Comparison of ENCODE assay signal across 31 cellular contexts in genomic region chr6:111445786-111446395, GRCh38. TPM values are rescaled to one million over a fixed set of nuclear protein-coding genes. Genes with fewer than 3 reads are reported as not detected.
DNase-seq lines count a peak whose midpoint lies in the region; ATAC-seq, FAIRE-seq and TF ChIP-seq lines count a peak whose summit lies in the region.
"Had no signal": no experiment of that assay in that cellular context is flagged by ENCODE, and none has a peak within 500 bp of the region (broad histone marks: within the 10 kb centered on the region; RNA-seq: fewer than 3 reads in every experiment).

No MANE protein-coding gene starts in this region.

- dilution Hi-C loops in IMR-90 (cut with HindIII; ENCODE audit: low sequenced_read_pairs, unreplicated experiment): no loop called here

- H3K27me3 ChIP-seq in IMR-90 (ENCODE audit: control insufficient read depth, insufficient read depth, low read length) (no peaks in the 10 kb centered on the region), K562 (ENCODE audit: control insufficient read depth in 2 of 2, insufficient read depth in 2 of 2, low read length in 2 of 2) (no peaks in the 10 kb centered on the region)
- H3K27me3 ChIP-seq: BE2C, uterus had no signal

- no peak for TF ChIP-seq RAD21 in A549 (conservative IDR thresholded peaks at IDR 0.05 in 1 of 2, IDR thresholded peaks at IDR 0.05 in 1 of 2)
- no peak for TF ChIP-seq RAD21 in IMR-90 (IDR thresholded peaks at IDR 0.05; ENCODE audit: low read length)
- TF ChIP-seq RAD21 in K562 (CRISPR knock-in tag; conservative IDR thresholded peaks at IDR 0.05 in 1 of 2, IDR thresholded peaks at IDR 0.05 in 1 of 2): no peak

- peaks cover 47% of the 10 kb centered on the region for H4K20me1 ChIP-seq in IMR-90 (ENCODE audit: insufficient read depth, low read length)
- H4K20me1 ChIP-seq in K562 (replicated peaks; ENCODE audit: control insufficient read depth, insufficient read depth, low read length): no peaks in the 10 kb centered on the region

- H3K4me1 ChIP-seq in A549: no peaks in the 10 kb centered on the region
- H3K4me1 ChIP-seq in IMR-90 (ENCODE audit: control insufficient read depth, insufficient read depth, low read length): peaks cover 2% of the 10 kb centered on the region; the same call in 1 of the 2 replicates
- no peaks in the 10 kb centered on the region for H3K4me1 ChIP-seq in K562 (replicated peaks in 1 of 2; ENCODE audit: control insufficient read depth in 2 of 2, insufficient read depth in 2 of 2, low read length in 2 of 2)
- H3K4me1 ChIP-seq: BE2C had no signal

- no peak overlapping the region for H2AK9ac ChIP-seq in IMR-90 (replicated peaks; ENCODE audit: low read depth, low read length, poor library complexity)

- TF ChIP-seq CTCF in A549 (IDR thresholded peaks at IDR 0.05) (no peak), IMR-90 (conservative IDR thresholded peaks at IDR 0.05; ENCODE audit: low read depth, low read length) (no peak), K562 (IDR thresholded peaks at IDR 0.05 in 2 of 3, conservative IDR thresholded peaks at IDR 0.05 in 1 of 3; ENCODE audit: insufficient read depth in 2 of 3, low read depth in 1 of 3, low read length in 3 of 3) (no peak)

- no peak overlapping the region for H2BK5ac ChIP-seq in IMR-90 (ENCODE audit: low read depth, low read length, poor library complexity, severe bottlenecking)

- no peak overlapping the region for H2AK5ac ChIP-seq in IMR-90 (ENCODE audit: low read depth, low read length)

- H4K5ac ChIP-seq in IMR-90 (ENCODE audit: low read depth, low read length): no peak overlapping the region

- DNase-seq in A549 (ENCODE audit: low read depth in 1 of 2, low spot score in 1 of 2) (no peak), IMR-90 (no peak), K562 (ENCODE audit: extremely low read depth in 1 of 4, low spot score in 3 of 4) (no peak), lung microvascular endothelial cell (ENCODE audit: low read depth in 2 of 2) (peak; percentile 42 to 48), mesenteric fat pad (ENCODE audit: low spot score) (no peak), iPS-NIHi11 (ENCODE audit: low spot score) (no peak), NOMO-1 treated with DMSO at 0.1 percent for 48 hours (lab: John Stamatoyannopoulos, UW; ENCODE audit: unreplicated experiment) (no peak)
- no peak for DNase-seq in activated CD8-positive, alpha-beta memory T cell treated with anti-CD3 and anti-CD28 coated beads, Interleukin-2, amount 50 U/mL, for 48 hours
- DNase-seq: ACHN; activated CD4-positive, alpha-beta T cell treated with anti-CD3 and anti-CD28 coated beads, Interleukin-2, amount 10 ng/mL, durations not matched to agents 24 days and 14 days; activated gamma-delta T cell treated with Interleukin-2 at 50 U/mL for 16 hours; activated naive CD8-positive, alpha-beta T cell treated with anti-CD3 and anti-CD28 coated beads, Interleukin-2, amount 50 U/mL, for 24 hours; activated T-cell treated with anti-CD3 and anti-CD28 coated beads, Interleukin-2, amount 50 U/mL, for 4 hours; BE2C; effector CD4-positive, alpha-beta T cell; H7; head of caudate nucleus; NCI-H1436; NCI-H2107; NCI-H446; NCI-H774; OCI-M1; psoas muscle; stimulated activated CD4-positive, alpha-beta T cell treated with anti-CD3 and anti-CD28 coated beads, Interleukin-15, amount 100 ng/mL, for 24 hours; stimulated activated naive CD8-positive, alpha-beta T cell treated with anti-CD3 and anti-CD28 coated beads, Interleukin-15, Interleukin-2, amounts not matched to agents 100 U/mL and 50 U/mL, for 24 hours; T-helper 9 cell; uterus; WERI-Rb-1 had no signal

- H3K14ac ChIP-seq in IMR-90 (replicated peaks; ENCODE audit: low read depth, low read length): peak overlapping the region; percentile 78

- BruUV-seq in IMR-90 (replicated peaks; lab: Mats Ljungman, UMichigan) (no TSS peak), K562 (replicated peaks; lab: Mats Ljungman, UMichigan) (no TSS peak)

- H3K4me2 ChIP-seq in A549 (no peak overlapping the region), IMR-90 (ENCODE audit: low read depth, low read length) (peak overlapping the region; percentile 16; the same call in 1 of the 2 replicates), K562 (ENCODE audit: insufficient read depth, low read length) (no peak overlapping the region)

- H2AFZ ChIP-seq in IMR-90 (replicated peaks; ENCODE audit: low read length, poor library complexity) (no peak overlapping the region), K562 (ENCODE audit: low read depth, low read length) (no peak overlapping the region)

- H3K9me1 ChIP-seq in IMR-90 (ENCODE audit: insufficient read depth, low read length) (peaks cover 3% of the 10 kb centered on the region; the same call in 1 of the 2 replicates), K562 (ENCODE audit: control insufficient read depth, insufficient read depth, low read length) (no peaks in the 10 kb centered on the region)

- peaks cover 38% of the 10 kb centered on the region for H3K79me2 ChIP-seq in K562 (ENCODE audit: control insufficient read depth, insufficient read depth, low read length)

- H2BK20ac ChIP-seq in IMR-90 (ENCODE audit: low read depth, low read length): no peak overlapping the region

- peak overlapping the region in 1 of 2 experiments; percentile 56; a peak in 1 of 4 replicates for H4K8ac ChIP-seq in IMR-90 (ENCODE audit: low read depth in 2 of 2, low read length in 2 of 2)

- peaks cover 26 to 70% of the 10 kb centered on the region in 2 experiments for H3K79me1 ChIP-seq in IMR-90 (ENCODE audit: low read depth in 1 of 2, low read length in 2 of 2)

- H3K9me3 ChIP-seq in A549 (no peaks in the 10 kb centered on the region), IMR-90 (ENCODE audit: control insufficient read depth, insufficient read depth, low read length) (no peaks in the 10 kb centered on the region), K562 (replicated peaks; ENCODE audit: control insufficient read depth, insufficient read depth, low read depth, low read length) (no peaks in the 10 kb centered on the region)
- H3K9me3 ChIP-seq: BE2C, psoas muscle, thoracic aorta, uterus had no signal

- H3K4me3 ChIP-seq in A549 (no peak overlapping the region), IMR-90 (ENCODE audit: insufficient read depth, low read depth, low read length) (no peak overlapping the region), K562 (no peak overlapping the region)
- H3K4me3 ChIP-seq: lung, psoas muscle, thoracic aorta, uterus had no signal

- TF ChIP-seq POLR2A in A549 (IDR thresholded peaks at IDR 0.05; ENCODE audit: low read length) (no peak), IMR-90 (IDR thresholded peaks at IDR 0.05; ENCODE audit: low read depth, low read length) (no peak), K562 (conservative IDR thresholded peaks at IDR 0.05) (no peak)

- peak overlapping the region; percentile 94; the same call in 1 of the 2 replicates for H3K23ac ChIP-seq in IMR-90 (ENCODE audit: low read depth, low read length)

- in situ Hi-C loops in IMR-90 (cut with MboI; ENCODE audit: low sequenced_read_pairs): no loop called here
- in situ Hi-C loops in K562 (cut with MboI): no loop called here

- H3K4ac ChIP-seq in IMR-90 (ENCODE audit: low read depth, low read length): no peak overlapping the region

- FAIRE-seq in A549 (lab: Jason Lieb, UNC): no peak
- no peak for FAIRE-seq in K562 (lab: Jason Lieb, UNC)

- POLR2A ChIA-PET in A549 (lab: Yijun Ruan, JAX) (no interaction called here), IMR-90 (lab: Charles Lee; ENCODE audit: unreplicated experiment) (no interaction called here), K562 (lab: Yijun Ruan, JAX) (no interaction called here)

- ATAC-seq in A549 (no peak), IMR-90 (ENCODE audit: low read depth) (no peak), K562 (no peak)
- ATAC-seq: activated naive CD8-positive, alpha-beta T cell treated with anti-CD3 and anti-CD28 coated beads, Interleukin-2, amount 50 U/mL, for 24 hours; activated T-cell treated with anti-CD3 and anti-CD28 coated beads, Interleukin-2, amount 50 U/mL, for 4 hours; psoas muscle; Right ventricle myocardium inferior; stimulated activated naive CD8-positive, alpha-beta T cell treated with anti-CD3 and anti-CD28 coated beads, Interleukin-15, Interleukin-2, amounts not matched to agents 100 U/mL and 50 U/mL, for 24 hours had no signal

- CTCF ChIA-PET in A549 (lab: Yijun Ruan, JAX): interaction anchor here (1.4 kb wide), 1 partner anchor 22 kb away, joined by 3 read pairs; no protein-coding TSS in a partner anchor
- CTCF ChIA-PET in IMR-90 (lab: Yijun Ruan, JAX): no interaction called here
- CTCF ChIA-PET in K562 (lab: Yijun Ruan, JAX; ENCODE audit: low intra/inter-chr PET ratio): no interaction called here

- H2BK15ac ChIP-seq in IMR-90 (ENCODE audit: low read depth, low read length): no peak overlapping the region

- H3K36me3 ChIP-seq in IMR-90 (ENCODE audit: control insufficient read depth, insufficient read depth, low read length): peaks cover 6% of the 10 kb centered on the region
- no peaks in the 10 kb centered on the region for H3K36me3 ChIP-seq in K562 (ENCODE audit: control insufficient read depth, insufficient read depth, low read length)
- H3K36me3 ChIP-seq: BE2C, thoracic aorta, uterus, WERI-Rb-1 had no signal

- H2BK120ac ChIP-seq in IMR-90 (ENCODE audit: low read depth, low read length): no peak overlapping the region

- H3K27ac ChIP-seq in A549 (no peak overlapping the region), IMR-90 (ENCODE audit: insufficient read depth, low read length) (no peak overlapping the region), K562 (ENCODE audit: extremely low read depth, low read depth, low read length) (no peak overlapping the region)
- H3K27ac ChIP-seq: psoas muscle, thoracic aorta, uterus, WERI-Rb-1 had no signal

- H3K18ac ChIP-seq in IMR-90 (ENCODE audit: low read depth, low read length): no peak overlapping the region

- TF ChIP-seq EP300 in A549 (IDR thresholded peaks at IDR 0.05): no peak
- TF ChIP-seq EP300 in K562 (IDR thresholded peaks at IDR 0.05; ENCODE audit: low read length): no peak

- intact Hi-C loops in IMR-90 (cut with micrococcal nuclease) (no loop called here), K562 (cut with micrococcal nuclease) (no loop called here)

- no peak overlapping the region for H4K91ac ChIP-seq in IMR-90 (ENCODE audit: insufficient read depth, low read depth, low read length)

- no peak overlapping the region for H3K9ac ChIP-seq in IMR-90 (ENCODE audit: low read depth, low read length)
- H3K9ac ChIP-seq in K562 (ENCODE audit: insufficient read depth in 1 of 2, low read depth in 2 of 2, low read length in 2 of 2): no peak overlapping the region

- no peak overlapping the region for H3K56ac ChIP-seq in IMR-90 (ENCODE audit: extremely low read depth, insufficient read depth, low read length)

RNA-seq across cellular contexts. Expression of gene REV3L, which starts 37.1 kb away (rescaled TPM):
- 10.8 and 12.4 TPM in 2 replicates for polyA plus RNA-seq in A549 (2011; rRNA removed)
- polyA plus RNA-seq in A549 (2012; cell fraction: cytosol; rRNA removed): 2.2 and 2.7 TPM in 2 replicates
- 2.2 and 4.2 TPM in 2 replicates for polyA plus RNA-seq in A549 (2012; cell fraction: nucleus; rRNA removed)
- 4.1 to 4.7 TPM (median 4.5 TPM) in 3 replicates for polyA plus RNA-seq in A549 (2017; fragmentation: RNase III; extraction: RNeasy Plus Mini Kit Qiagen cat#74134 plus additional on column Dnase treatment)
- polyA minus RNA-seq in A549 (2011; rRNA and poly(A)+ RNA removed): 10.0 and 10.7 TPM in 2 replicates
- 15.4 and 24.4 TPM in 2 replicates for total RNA-seq in IMR-90 (2012; rRNA removed)
- 6.0 and 7.4 TPM in 2 replicates for polyA plus RNA-seq in IMR-90 (2012; rRNA removed)
- polyA plus RNA-seq in IMR-90 (2012; cell fraction: cytosol; rRNA removed): 1.4 and 3.2 TPM in 2 replicates
- polyA plus RNA-seq in IMR-90 (2012; cell fraction: nucleus; rRNA removed; ENCODE audit: low replicate concordance): 2.2 and 19.3 TPM in 2 replicates
- total RNA-seq in K562 (2011; cell fraction: chromatin; rRNA removed; ENCODE audit: low replicate concordance): 20.0 and 85.9 TPM in 2 replicates
- 9.3 and 16.7 TPM in 2 replicates for total RNA-seq in K562 (2011; cell fraction: nucleolus; rRNA removed)
- 25.5 and 35.3 TPM in 2 replicates for total RNA-seq in K562 (2011; cell fraction: nucleoplasm; rRNA removed)
- total RNA-seq in K562 (2014; rRNA removed): 13.0 and 14.4 TPM in 2 replicates
- 22.1 and 23.5 TPM in 2 replicates for total RNA-seq in K562 (2014; rRNA removed; fragmentation: Illumina TruSeq; extraction: Trizol)
- 22.5 and 24.4 TPM in 2 replicates for total RNA-seq in K562 (2015; rRNA removed; fragmentation: Illumina TruSeq; extraction: Trizol)
- 12.1 and 16.6 TPM in 2 replicates for total RNA-seq in K562 (2021)
- polyA plus RNA-seq in K562 (2011; rRNA removed): 11.7 and 16.7 TPM in 2 replicates
- polyA plus RNA-seq in K562 (2011; cell fraction: cytosol; rRNA removed): 3.3 and 6.2 TPM in 2 replicates
- 9.2 and 12.9 TPM in 2 replicates for polyA plus RNA-seq in K562 (2011; cell fraction: nucleus; rRNA removed)
- polyA plus RNA-seq in K562 (2012): 7.7 and 8.1 TPM in 2 replicates
- polyA plus RNA-seq in K562 (2014; fragmentation: Illumina TruSeq; extraction: Trizol): 10.9 and 16.8 TPM in 2 replicates
- polyA plus RNA-seq in K562 (2014; fragmentation: Nextera tagmentation; extraction: Ambion mirVana): 1 to 10 TPM; 5.5 to 6.2 TPM
- polyA plus RNA-seq in K562 (2014; rRNA removed): 9.1 and 11.5 TPM in 2 replicates
- polyA minus RNA-seq in K562 (2011; rRNA and poly(A)+ RNA removed): 40.9 and 47.2 TPM in 2 replicates
- 11.5 and 13.4 TPM in 2 replicates for polyA minus RNA-seq in K562 (2011; cell fraction: cytosol; rRNA and poly(A)+ RNA removed)
- polyA minus RNA-seq in K562 (2011; cell fraction: nucleus; rRNA and poly(A)+ RNA removed): 28.9 and 41.9 TPM in 2 replicates
- total RNA-seq in lung microvascular endothelial cell: 17.0 and 18.8 TPM in 2 replicates
- total RNA-seq in mesenteric fat pad: 63.7 TPM

Comparison
In these comparisons a context has a peak if more than half of its experiments do, and no peak if none do; other contexts are left out.
1. DNase-seq: peak in lung microvascular endothelial cell (2 of 2); none in A549 (0 of 2), IMR-90 (single experiment), K562 (0 of 4), mesenteric fat pad (single experiment), iPS-NIHi11 (single experiment), NOMO-1 treated with DMSO at 0.1 percent for 48 hours (single experiment) and activated CD8-positive, alpha-beta memory T cell treated with anti-CD3 and anti-CD28 coated beads, Interleukin-2, amount 50 U/mL, for 48 hours (single experiment).
2. Of the 35 proteins assayed by ChIP-seq in both K562 and A549: peak only in K562: none; only in A549: MAFK; in both: none; in neither: 34.